ENCODE assay signal across 8 cellular contexts in the genomic region with DNA sequence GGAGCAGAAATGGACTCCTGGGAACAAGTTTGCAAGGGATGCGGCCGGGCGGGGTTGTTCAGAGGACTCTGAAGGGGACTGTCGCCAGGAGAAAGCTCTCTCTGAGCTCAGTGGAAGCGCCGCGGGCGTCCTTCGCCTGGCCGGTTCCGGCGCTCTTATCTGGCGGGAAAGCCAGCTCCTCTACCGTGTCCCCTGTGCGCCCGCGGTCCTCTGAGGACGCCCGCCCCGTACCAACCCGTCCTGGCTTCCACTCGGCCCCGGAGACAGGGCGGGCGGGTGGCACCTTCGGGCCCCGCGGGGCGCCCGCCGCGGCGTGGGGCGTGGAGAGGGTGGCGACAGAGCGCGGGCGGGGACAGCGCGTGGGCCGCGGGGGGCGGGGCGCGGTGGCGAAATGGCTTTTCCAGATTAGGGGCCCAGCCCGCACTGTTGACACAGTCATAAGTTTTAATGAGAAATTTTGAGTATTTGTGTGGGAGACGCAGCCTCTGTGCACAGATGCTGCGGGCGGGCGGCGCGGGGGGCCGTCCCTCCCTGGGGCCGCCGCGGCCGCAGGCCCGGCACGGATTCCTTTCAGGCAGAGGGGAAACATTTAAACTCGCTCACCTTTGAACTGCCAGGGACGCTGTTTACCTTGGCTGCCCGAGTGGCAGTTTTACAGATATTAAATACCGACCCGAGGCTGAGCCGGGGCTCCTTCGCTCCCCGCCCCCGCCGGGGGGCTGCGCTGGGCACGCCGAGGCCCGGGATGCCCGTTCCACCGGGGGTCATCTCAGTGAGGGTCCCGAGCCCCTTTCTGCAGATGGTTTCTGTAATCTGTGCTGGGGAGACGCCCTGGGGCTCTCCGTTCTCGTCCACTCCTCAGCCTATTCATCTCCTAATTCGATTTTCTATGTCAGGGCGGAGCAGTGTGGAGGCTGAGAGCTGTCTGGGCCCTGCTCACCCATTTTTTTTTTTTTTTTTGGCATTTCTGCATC.
DNase-seq lines count a peak whose midpoint lies in the region; ATAC-seq, FAIRE-seq and TF ChIP-seq lines count a peak whose summit lies in the region.

No MANE protein-coding gene starts in this region.

- no peak for FAIRE-seq in A549 (lab: Jason Lieb, UNC)

- no peak overlapping the region for H3K4me3 Mint-ChIP-seq in activated CD8-positive, alpha-beta T cell treated with anti-CD3 and anti-CD28 coated beads, Interleukin-2, amount 10 ng/mL, durations not matched to agents 7 days and 5 days
- peak overlapping the region; percentile 83 for H3K4me3 Mint-ChIP-seq in glutamatergic neuron (ENCODE audit: unreplicated experiment)
- peak overlapping the region; percentile 70 for H3K4me3 Mint-ChIP-seq in progenitor cell of endocrine pancreas (ENCODE audit: low read depth)

- no peak overlapping the region for H3K27ac Mint-ChIP-seq in activated CD8-positive, alpha-beta T cell treated with anti-CD3 and anti-CD28 coated beads, Interleukin-2, amount 10 ng/mL, durations not matched to agents 7 days and 5 days
- H3K27ac Mint-ChIP-seq in glutamatergic neuron (ENCODE audit: unreplicated experiment): no peak overlapping the region
- no peak overlapping the region for H3K27ac Mint-ChIP-seq in progenitor cell of endocrine pancreas

- WGBS in A549 (ENCODE audit: missing lambda C conversion rate): 18% methylated on average over 22 of the region's 82 CpGs

- H3K36me3 Mint-ChIP-seq in activated CD8-positive, alpha-beta T cell treated with anti-CD3 and anti-CD28 coated beads, Interleukin-2, amount 10 ng/mL, durations not matched to agents 7 days and 5 days (ENCODE audit: low read depth): no peaks in the 10 kb centered on the region
- H3K36me3 Mint-ChIP-seq in glutamatergic neuron (ENCODE audit: unreplicated experiment) (peaks cover 9% of the 10 kb centered on the region), progenitor cell of endocrine pancreas (ENCODE audit: insufficient read depth) (no peaks in the 10 kb centered on the region)

- no peaks in the 10 kb centered on the region for H3K9me3 Mint-ChIP-seq in activated CD8-positive, alpha-beta T cell treated with anti-CD3 and anti-CD28 coated beads, Interleukin-2, amount 10 ng/mL, durations not matched to agents 7 days and 5 days (ENCODE audit: insufficient read depth)
- H3K9me3 Mint-ChIP-seq in glutamatergic neuron (ENCODE audit: unreplicated experiment): peaks cover 2% of the 10 kb centered on the region
- no peaks in the 10 kb centered on the region for H3K9me3 Mint-ChIP-seq in progenitor cell of endocrine pancreas (ENCODE audit: low read depth)

- peak in 1 of 2 experiments; percentile 11 for DNase-seq in A549 (ENCODE audit: low read depth in 1 of 2, low spot score in 1 of 2)
- no peak for DNase-seq in activated CD8-positive, alpha-beta T cell treated with anti-CD3 and anti-CD28 coated beads, Interleukin-2, amount 10 ng/mL, durations not matched to agents 7 days and 5 days
- DNase-seq in glutamatergic neuron: peak; percentile 56
- DNase-seq in progenitor cell of endocrine pancreas (ENCODE audit: low spot score, unreplicated experiment): peak; percentile 16
- no peak for DNase-seq in GM19240 (ENCODE audit: insufficient read length, low spot score)
- no peak for DNase-seq in NAMALWA (ENCODE audit: low spot score)

- TF ChIP-seq CTCF in A549 (IDR thresholded peaks at IDR 0.05): no peak
- TF ChIP-seq CTCF in HEK293 (tag by site-specific recombination; IDR thresholded peaks at IDR 0.05): no peak
- no peak for TF ChIP-seq CTCF in glutamatergic neuron (IDR thresholded peaks at IDR 0.05; ENCODE audit: partially characterized antibody, unreplicated experiment)
- no peak for TF ChIP-seq CTCF in progenitor cell of endocrine pancreas (IDR thresholded peaks at IDR 0.05; ENCODE audit: unreplicated experiment)

- ATAC-seq in A549: peak; percentile 62 to 75
- peak; percentile 59 for ATAC-seq in activated CD8-positive, alpha-beta T cell treated with anti-CD3 and anti-CD28 coated beads, Interleukin-2, amount 10 ng/mL, durations not matched to agents 7 days and 5 days
- ATAC-seq in GM18505 (IDR thresholded peaks at IDR 0.05; ENCODE audit: unreplicated experiment): no peak

- no peaks in the 10 kb centered on the region for H3K36me3 ChIP-seq in HEK293 (ENCODE audit: control insufficient read depth in 2 of 2, insufficient read depth in 1 of 2, low read length in 2 of 2)

- H3K27ac ChIP-seq in A549: peak overlapping the region; percentile 48 to 89; a peak in 5 of 6 replicates
- H3K27ac ChIP-seq in HEK293 (ENCODE audit: extremely low read depth, low read depth, low read length): peak overlapping the region; percentile 98

- H3K4me1 ChIP-seq in A549 (no peaks in the 10 kb centered on the region), HEK293 (ENCODE audit: control insufficient read depth, insufficient read depth, low read length) (peaks cover 19% of the 10 kb centered on the region)

- H3K4me3 ChIP-seq in A549 (peak overlapping the region; percentile 55), HEK293 (ENCODE audit: low read depth, low read length) (peak overlapping the region; percentile 37)

- POLR2A ChIA-PET in A549 (lab: Yijun Ruan, JAX): no interaction called here
- POLR2A ChIA-PET in HEK293 (lab: Yijun Ruan, JAX): interaction anchor here (0.5 to 1.2 kb wide), 5 partner anchors 13 to 181 kb away, joined by 3 to 9 read pairs (median 3); a partner anchor contains a TSS
- POLR2A ChIA-PET in activated CD8-positive, alpha-beta T cell treated with anti-CD3 and anti-CD28 coated beads, Interleukin-2, amount 10 ng/mL, durations not matched to agents 7 days and 5 days (lab: Charles Lee): interaction anchor here (0.8 kb wide), 1 partner anchor 80 kb away, joined by 3 read pairs; no protein-coding TSS in a partner anchor

- TF ChIP-seq POLR2A in A549 (IDR thresholded peaks at IDR 0.05; ENCODE audit: low read length): no peak
- no peak for TF ChIP-seq POLR2A in GM18505 (IDR thresholded peaks at IDR 0.05; ENCODE audit: borderline replicate concordance, extremely low read depth, insufficient read depth, insufficient read length)

- H3K9me3 ChIP-seq in A549 (no peaks in the 10 kb centered on the region), HEK293 (ENCODE audit: control insufficient read depth, insufficient read depth, low read depth, low read length) (no peaks in the 10 kb centered on the region)

- H3K4me1 Mint-ChIP-seq in activated CD8-positive, alpha-beta T cell treated with anti-CD3 and anti-CD28 coated beads, Interleukin-2, amount 10 ng/mL, durations not matched to agents 7 days and 5 days (ENCODE audit: low read depth): no peaks in the 10 kb centered on the region
- H3K4me1 Mint-ChIP-seq in glutamatergic neuron (ENCODE audit: low read depth, unreplicated experiment) (no peaks in the 10 kb centered on the region), progenitor cell of endocrine pancreas (ENCODE audit: low read depth) (peaks cover 5% of the 10 kb centered on the region)

- peaks cover 61% of the 10 kb centered on the region for H3K27me3 Mint-ChIP-seq in activated CD8-positive, alpha-beta T cell treated with anti-CD3 and anti-CD28 coated beads, Interleukin-2, amount 10 ng/mL, durations not matched to agents 7 days and 5 days (ENCODE audit: low read depth)
- peaks cover 17% of the 10 kb centered on the region for H3K27me3 Mint-ChIP-seq in glutamatergic neuron (ENCODE audit: unreplicated experiment)
- H3K27me3 Mint-ChIP-seq in progenitor cell of endocrine pancreas: peaks cover 80% of the 10 kb centered on the region

- no peak for TF ChIP-seq EP300 in A549 (IDR thresholded peaks at IDR 0.05)

- CTCF ChIA-PET in A549 (lab: Yijun Ruan, JAX) (interaction anchor here (0.8 to 1.4 kb wide), 4 partner anchors 21 to 202 kb away, joined by 3 to 5 read pairs (median 4); a partner anchor contains a TSS), HEK293 (lab: Yijun Ruan, JAX) (interaction anchor here (0.5 to 2.9 kb wide), 8 partner anchors 9 to 905 kb away, joined by 3 to 26 read pairs (median 4); a partner anchor contains a TSS)
- CTCF ChIA-PET in activated CD8-positive, alpha-beta T cell treated with anti-CD3 and anti-CD28 coated beads, Interleukin-2, amount 10 ng/mL, durations not matched to agents 7 days and 5 days (lab: Charles Lee): interaction anchor here (1.1 to 1.3 kb wide), 2 partner anchors 70 to 72 kb away, joined by 4 to 6 read pairs; a partner anchor contains a TSS

- TF ChIP-seq RAD21 in A549 (conservative IDR thresholded peaks at IDR 0.05 in 1 of 2, IDR thresholded peaks at IDR 0.05 in 1 of 2): no peak

- H3K4me2 ChIP-seq in A549: peak overlapping the region; percentile 85

TF ChIP-seq in A549, 52 proteins besides CTCF, POLR2A, EP300 and RAD21:
- no peak for TF ChIP-seq EHMT2 (IDR thresholded peaks at IDR 0.05; ENCODE audit: low read depth)
- TF ChIP-seq, protein P1, sequence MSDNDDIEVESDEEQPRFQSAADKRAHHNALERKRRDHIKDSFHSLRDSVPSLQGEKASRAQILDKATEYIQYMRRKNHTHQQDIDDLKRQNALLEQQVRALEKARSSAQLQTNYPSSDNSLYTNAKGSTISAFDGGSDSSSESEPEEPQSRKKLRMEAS (IDR thresholded peaks at IDR 0.05): 0 out of 2 replicates have a peak, but pooled peaks have one; percentile 19
- TF ChIP-seq, protein P2, sequence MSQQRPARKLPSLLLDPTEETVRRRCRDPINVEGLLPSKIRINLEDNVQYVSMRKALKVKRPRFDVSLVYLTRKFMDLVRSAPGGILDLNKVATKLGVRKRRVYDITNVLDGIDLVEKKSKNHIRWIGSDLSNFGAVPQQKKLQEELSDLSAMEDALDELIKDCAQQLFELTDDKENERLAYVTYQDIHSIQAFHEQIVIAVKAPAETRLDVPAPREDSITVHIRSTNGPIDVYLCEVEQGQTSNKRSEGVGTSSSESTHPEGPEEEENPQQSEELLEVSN (IDR thresholded peaks at IDR 0.05; ENCODE audit: borderline replicate concordance, low read depth): peak; percentile 77

TF ChIP-seq in HEK293, 187 proteins besides CTCF, POLR2A, EP300 and RAD21 (continues in another document):
- TF ChIP-seq, protein P3, sequence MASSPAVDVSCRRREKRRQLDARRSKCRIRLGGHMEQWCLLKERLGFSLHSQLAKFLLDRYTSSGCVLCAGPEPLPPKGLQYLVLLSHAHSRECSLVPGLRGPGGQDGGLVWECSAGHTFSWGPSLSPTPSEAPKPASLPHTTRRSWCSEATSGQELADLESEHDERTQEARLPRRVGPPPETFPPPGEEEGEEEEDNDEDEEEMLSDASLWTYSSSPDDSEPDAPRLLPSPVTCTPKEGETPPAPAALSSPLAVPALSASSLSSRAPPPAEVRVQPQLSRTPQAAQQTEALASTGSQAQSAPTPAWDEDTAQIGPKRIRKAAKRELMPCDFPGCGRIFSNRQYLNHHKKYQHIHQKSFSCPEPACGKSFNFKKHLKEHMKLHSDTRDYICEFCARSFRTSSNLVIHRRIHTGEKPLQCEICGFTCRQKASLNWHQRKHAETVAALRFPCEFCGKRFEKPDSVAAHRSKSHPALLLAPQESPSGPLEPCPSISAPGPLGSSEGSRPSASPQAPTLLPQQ (tag by site-specific recombination; IDR thresholded peaks at IDR 0.05): 0 out of 2 replicates have a peak, but pooled peaks have one; percentile 13

Comparison
In these comparisons a context has a peak if more than half of its experiments do, and no peak if none do; other contexts are left out.
1. DNase-seq: peak in glutamatergic neuron (single experiment) and progenitor cell of endocrine pancreas (single experiment); none in activated CD8-positive, alpha-beta T cell treated with anti-CD3 and anti-CD28 coated beads, Interleukin-2, amount 10 ng/mL, durations not matched to agents 7 days and 5 days (single experiment), GM19240 (single experiment) and NAMALWA (single experiment).